ENCODE assay signal across 15 cellular contexts in genomic region chr7:155349601-155350331, GRCh38. TPM values are rescaled to one million over a fixed set of nuclear protein-coding genes. Genes with fewer than 3 reads are reported as not detected.
DNase-seq lines count a peak whose midpoint lies in the region; ATAC-seq and TF ChIP-seq lines count a peak whose summit lies in the region.
"Had no signal": no experiment of that assay in that cellular context is flagged by ENCODE, and none has a peak within 500 bp of the region (broad histone marks: within the 10 kb centered on the region; RNA-seq: fewer than 3 reads in every experiment).

No MANE protein-coding gene starts in this region.

- H2AFZ ChIP-seq in PC-3 (ENCODE audit: low read length), result peak overlapping the region; percentile 45; the same call in 1 of the 2 replicates

- no peaks in the 10 kb centered on the region for H3K9me3 ChIP-seq in PC-3 (ENCODE audit: low read length)
- no peaks in the 10 kb centered on the region for H3K9me3 ChIP-seq in suprapubic skin
- H3K9me3 ChIP-seq: neutrophil had no signal

- H3K9ac ChIP-seq in PC-3 (ENCODE audit: low read length), result no peak overlapping the region

- H3K4me1 ChIP-seq in PC-3 (ENCODE audit: insufficient read depth, low read length) (no peaks in the 10 kb centered on the region), suprapubic skin (peaks cover 13% of the 10 kb centered on the region)

- no peak overlapping the region for H3K4me3 ChIP-seq in PC-3 (ENCODE audit: low read length)
- no peak overlapping the region for H3K4me3 ChIP-seq in suprapubic skin
- no peak overlapping the region for H3K4me3 ChIP-seq in coronary artery
- H3K4me3 ChIP-seq: cardiac muscle cell had no signal

- H3K79me2 ChIP-seq in PC-3 (ENCODE audit: low read length), result no peaks in the 10 kb centered on the region

- H3K27ac ChIP-seq in PC-3 (ENCODE audit: low read length), result no peak overlapping the region
- no peak overlapping the region for H3K27ac ChIP-seq in suprapubic skin
- H3K27ac ChIP-seq in coronary artery, result no peak overlapping the region
- H3K27ac ChIP-seq: cardiac muscle cell, neutrophil had no signal

- no peak overlapping the region for H3K4me3 Mint-ChIP-seq in HFFc6
- H3K4me3 Mint-ChIP-seq: T-cell had no signal

- peak overlapping the region; percentile 51 for H3K4me2 ChIP-seq in PC-3 (ENCODE audit: low read length)

- H3K9me2 ChIP-seq in PC-3 (replicated peaks; ENCODE audit: low read length), result no peaks in the 10 kb centered on the region

- no peaks in the 10 kb centered on the region for H3K27me3 ChIP-seq in PC-3 (ENCODE audit: low read length)
- peaks cover 48% of the 10 kb centered on the region for H3K27me3 ChIP-seq in suprapubic skin

- TF ChIP-seq EP300 in suprapubic skin (IDR thresholded peaks at IDR 0.05), result no peak

- H3K27me3 Mint-ChIP-seq in HFFc6 (ENCODE audit: insufficient read depth), result peaks cover 8% of the 10 kb centered on the region

- no peaks in the 10 kb centered on the region for H4K20me1 ChIP-seq in PC-3 (ENCODE audit: low read length)

- no peaks in the 10 kb centered on the region for H3K36me3 ChIP-seq in PC-3 (ENCODE audit: low read depth, low read length)
- H3K36me3 ChIP-seq in suprapubic skin, result no peaks in the 10 kb centered on the region
- H3K36me3 ChIP-seq: cardiac muscle cell, neutrophil had no signal

- no peak for TF ChIP-seq CTCF in PC-3 (conservative IDR thresholded peaks at IDR 0.05; ENCODE audit: low read depth, low read length)
- no peak for TF ChIP-seq CTCF in suprapubic skin (IDR thresholded peaks at IDR 0.05)
- no peak for TF ChIP-seq CTCF in coronary artery (IDR thresholded peaks at IDR 0.05)
- TF ChIP-seq CTCF in HFFc6 (IDR thresholded peaks at IDR 0.05), result no peak

- CTCF ChIA-PET in PC-3 (lab: Charles Lee), result interaction anchor here (0.6 kb wide), 1 partner anchor 8 kb away, joined by 3 read pairs; no protein-coding TSS in a partner anchor

- H3K9me3 Mint-ChIP-seq in HFFc6, result no peaks in the 10 kb centered on the region
- H3K9me3 Mint-ChIP-seq: T-cell had no signal

- ATAC-seq in PC-3 (peak; percentile 8), left colon (peak; percentile 28)
- ATAC-seq: T-cell had no signal

- H3K4me1 Mint-ChIP-seq in HFFc6 (ENCODE audit: low read depth), result peaks cover 5% of the 10 kb centered on the region

- TF ChIP-seq POLR2A in suprapubic skin (IDR thresholded peaks at IDR 0.05), result no peak

- peak; percentile 57 for DNase-seq in activated effector memory CD4-positive, alpha-beta T cell treated with anti-CD3 and anti-CD28 coated beads, Interleukin-2, amount 50 U/mL, for 16 hours
- no peak for DNase-seq in activated effector memory CD4-positive, alpha-beta T cell treated with Interleukin-2 at 50 U/mL for 16 hours
- DNase-seq in PC-3, result no peak
- DNase-seq in left colon, result no peak
- peak; percentile 49 to 67 for DNase-seq in suprapubic skin (ENCODE audit: low spot score in 2 of 2)
- no peak for DNase-seq in coronary artery (ENCODE audit: low spot score)
- no peak for DNase-seq in UCSD-AML1 (lab: John Stamatoyannopoulos, UW; ENCODE audit: unreplicated experiment)
- no peak for DNase-seq in HFFc6
- DNase-seq: activated naive CD4-positive, alpha-beta T cell; DMS79 treated with DMSO at 0.1 percent for 48 hours; NCI-H2081; Right ventricle myocardium superior; T-cell had no signal

- no peaks in the 10 kb centered on the region for H3K36me3 Mint-ChIP-seq in HFFc6 (ENCODE audit: low read depth)
- H3K36me3 Mint-ChIP-seq: T-cell had no signal

- no peaks in the 10 kb centered on the region for H3F3A ChIP-seq in PC-3 (ENCODE audit: low read length, unreplicated experiment)

- intact Hi-C loops in PC-3 (cut with micrococcal nuclease), result loop anchor here (5.0 kb wide), 1 partner anchor 347 kb away; the partner anchor contains the start of gene PAXIP1
- intact Hi-C loops in left colon (cut with DNase I, micrococcal nuclease), result loop anchor here in 1 of 2 donors (10.0 kb wide), 1 partner anchor 155 kb away; no protein-coding TSS in a partner anchor

- H3K27ac Mint-ChIP-seq in HFFc6, result no peak overlapping the region
- H3K27ac Mint-ChIP-seq: T-cell had no signal

- POLR2A ChIA-PET in PC-3 (lab: Charles Lee; ENCODE audit: unreplicated experiment), result no interaction called here

- no TSS peak for BruUV-seq in PC-3 (replicated peaks; lab: Mats Ljungman, UMichigan)

- 67% methylated on average over 34 of the region's 49 CpGs for WGBS in suprapubic skin

RNA-seq across cellular contexts. Expression of gene INSIG1, which starts 52.1 kb away (rescaled TPM):
- total RNA-seq in PC-3 (2014; rRNA removed) (83.3 and 101 TPM in 2 replicates), left colon (100 to 1,000 TPM in 1 of 2 donors, 10 to 100 TPM in 1; 73.3 to 148 TPM), suprapubic skin (100 to 1,000 TPM in 2 of 4 donors, 10 to 100 TPM in 2; 32.0 to 130 (median 95.3) TPM)
- total RNA-seq in HFFc6 (2021; fragmentation: NEBNext Ultra II Directional; extraction: Animal tissue kit (Norgen Biotek cat#: 25700)), result 10 to 100 TPM in 3 of 6 experiments, 1 to 10 TPM in 3; 7.1 to 11.0 (median 9.9) TPM

Comparison
In these comparisons a context has a peak if more than half of its experiments do, and no peak if none do; other contexts are left out.
1. DNase-seq: peak in activated effector memory CD4-positive, alpha-beta T cell treated with anti-CD3 and anti-CD28 coated beads, Interleukin-2, amount 50 U/mL, for 16 hours (single experiment) and suprapubic skin (2 of 2); none in activated effector memory CD4-positive, alpha-beta T cell treated with Interleukin-2 at 50 U/mL for 16 hours (single experiment), PC-3 (single experiment), left colon (0 of 2), coronary artery (single experiment), UCSD-AML1 (single experiment) and HFFc6 (single experiment).